Comparison of ENCODE assay signal across 18 cellular contexts in the genomic region with DNA sequence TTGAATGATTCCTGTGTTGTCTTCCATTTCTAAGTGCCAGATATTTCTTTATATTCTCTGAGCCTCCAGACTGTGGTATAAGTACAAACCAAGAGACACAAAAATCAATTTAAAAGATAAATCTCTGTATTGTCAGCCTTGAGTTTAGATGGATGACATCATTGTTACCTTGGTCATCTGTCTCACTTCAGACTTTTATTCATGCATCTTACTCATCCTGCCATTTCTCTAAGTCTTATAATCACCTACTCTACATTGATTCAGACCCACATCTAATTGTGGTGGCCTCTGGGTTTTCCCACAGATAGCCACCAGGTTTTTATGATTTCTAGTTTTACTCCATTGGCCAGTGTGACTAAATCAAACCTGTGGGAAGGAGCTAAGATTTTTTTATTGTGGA. TPM values are rescaled to one million over a fixed set of nuclear protein-coding genes. Genes with fewer than 3 reads are reported as not detected.
DNase-seq lines count a peak whose midpoint lies in the region; ATAC-seq and TF ChIP-seq lines count a peak whose summit lies in the region.
"Had no signal": no experiment of that assay in that cellular context is flagged by ENCODE, and none has a peak within 500 bp of the region (broad histone marks: within the 10 kb centered on the region; RNA-seq: fewer than 3 reads in every experiment).

No MANE protein-coding gene starts in this region.

- no peak for TF ChIP-seq CTCF in GM13977 (IDR thresholded peaks at IDR 0.05; ENCODE audit: extremely low read depth, insufficient read depth, missing control alignments)
- TF ChIP-seq CTCF in foreskin keratinocyte (conservative IDR thresholded peaks at IDR 0.05): no peak

- ATAC-seq in foreskin keratinocyte (peak; percentile 70), HG02759 (IDR thresholded peaks at IDR 0.05; ENCODE audit: unreplicated experiment) (no peak)
- ATAC-seq: HCT116 had no signal

- DNase-seq in Daoy (ENCODE audit: low read depth): peak; percentile 18
- DNase-seq in GM13977 (ENCODE audit: low spot score): peak; percentile 18
- DNase-seq in NCI-H69 (lab: John Stamatoyannopoulos, UW): peak; percentile 20
- peak in 1 of 2 donors; percentile 17 for DNase-seq in foreskin keratinocyte
- DNase-seq in NCI-H446 (lab: John Stamatoyannopoulos, UW): no peak
- no peak for DNase-seq in NOMO-1 treated with dmso at 0.1 percent for 144 hours (lab: John Stamatoyannopoulos, UW; ENCODE audit: unreplicated experiment)
- DNase-seq: Caco-2, DMS79, KG1, MG63, NCI-H1092 treated with DMSO at 0.1 percent for 48 hours, NCI-H187, NCI-H2171 treated with DMSO at 0.1 percent for 48 hours, NCI-H510A, RPMI8226, SW 1271 had no signal

- no peak overlapping the region for H3K27ac ChIP-seq in foreskin keratinocyte

- no peaks in the 10 kb centered on the region for H3K27me3 ChIP-seq in foreskin keratinocyte
- H3K27me3 ChIP-seq: MG63 had no signal

- in situ Hi-C loops in GM13977 (cut with MboI; ENCODE audit: low pct_unique_long_range_greater_than_20kb, low sequenced_read_pairs, unreplicated experiment): no loop called here

- H3K4me1 ChIP-seq in foreskin keratinocyte: no peaks in the 10 kb centered on the region

RNA-seq across cellular contexts. Expression of gene HDAC9, which starts 26.8 kb away (rescaled TPM):
- 22.6 and 22.7 TPM in 2 replicates for total RNA-seq in Daoy (2014; rRNA removed; shearing (Covaris generic))
- 19.5 and 24.9 TPM in 2 replicates for total RNA-seq in foreskin keratinocyte
- 3.1 and 3.5 TPM in 2 replicates for polyA plus RNA-seq in foreskin keratinocyte

Comparison
In these comparisons a context has a peak if more than half of its experiments do, and no peak if none do; other contexts are left out.
1. DNase-seq: peak in Daoy (single experiment), GM13977 (single experiment) and NCI-H69 (single experiment); none in NCI-H446 (0 of 2) and NOMO-1 treated with dmso at 0.1 percent for 144 hours (single experiment).